In the genomic region with DNA sequence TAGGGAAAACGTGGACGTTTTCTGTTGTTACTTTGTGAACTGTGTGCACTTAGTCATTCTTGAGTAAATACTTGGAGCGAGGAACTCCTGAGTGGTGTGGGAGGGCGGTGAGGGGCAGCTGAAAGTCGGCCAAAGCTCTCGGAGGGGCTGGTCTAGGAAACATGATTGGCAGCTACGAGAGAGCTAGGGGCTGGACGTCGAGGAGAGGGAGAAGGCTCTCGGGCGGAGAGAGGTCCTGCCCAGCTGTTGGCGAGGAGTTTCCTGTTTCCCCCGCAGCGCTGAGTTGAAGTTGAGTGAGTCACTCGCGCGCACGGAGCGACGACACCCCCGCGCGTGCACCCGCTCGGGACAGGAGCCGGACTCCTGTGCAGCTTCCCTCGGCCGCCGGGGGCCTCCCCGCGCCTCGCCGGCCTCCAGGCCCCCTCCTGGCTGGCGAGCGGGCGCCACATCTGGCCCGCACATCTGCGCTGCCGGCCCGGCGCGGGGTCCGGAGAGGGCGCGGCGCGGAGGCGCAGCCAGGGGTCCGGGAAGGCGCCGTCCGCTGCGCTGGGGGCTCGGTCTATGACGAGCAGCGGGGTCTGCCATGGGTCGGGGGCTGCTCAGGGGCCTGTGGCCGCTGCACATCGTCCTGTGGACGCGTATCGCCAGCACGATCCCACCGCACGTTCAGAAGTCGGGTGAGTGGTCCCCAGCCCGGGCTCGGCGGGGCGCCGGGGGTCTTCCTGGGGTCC, we compare ENCODE assay signal across 8 cellular contexts. TPM values are rescaled to one million over a fixed set of nuclear protein-coding genes. Genes with fewer than 3 reads are reported as not detected.
DNase-seq lines count a peak whose midpoint lies in the region; ATAC-seq, FAIRE-seq and TF ChIP-seq lines count a peak whose summit lies in the region.

A gene (plus strand): TSS at position 301 of the 731 bp plus-strand sequence. CDS start 283 bp downstream, at position 584.

- intact Hi-C loops in Right ventricle myocardium inferior (cut with DNase I): loop anchor here (2.0 to 5.0 kb wide), 4 partner anchors 76 to 409 kb away; no protein-coding TSS in a partner anchor
- intact Hi-C loops in pancreas (cut with DNase I): no loop called here
- intact Hi-C loops in thyroid gland (cut with DNase I): loop anchor here (10.0 kb wide), 2 partner anchors 78 to 162 kb away; no protein-coding TSS in a partner anchor

- peak within 1 kb of the TSS; percentile 53 for H2AFZ ChIP-seq in SU-DHL-6 (ENCODE audit: low read depth, low read length, severe bottlenecking)

- peak in 1 of 2 donors; percentile 88 for TF ChIP-seq POLR2A in thyroid gland (IDR thresholded peaks at IDR 0.05)

- peak; percentile 80 for FAIRE-seq in pancreas (lab: Jason Lieb, UNC)

- no peaks in the 10 kb centered on the region for H3K27me3 Mint-ChIP-seq in activated naive CD8-positive, alpha-beta T cell treated with anti-CD3 and anti-CD28 coated beads for 36 hours

- H3K27ac Mint-ChIP-seq in activated naive CD8-positive, alpha-beta T cell treated with anti-CD3 and anti-CD28 coated beads for 36 hours: peak within 1 kb of the TSS; percentile 95

- peak within 1 kb of the TSS; percentile 97 for H3K9ac ChIP-seq in SU-DHL-6 (ENCODE audit: low read length)

- 0% methylated on average over 60 to 71 of the region's 71 CpGs for WGBS in pancreas, 2 donors
- WGBS in thyroid gland, 2 donors: 1% methylated on average over 18 to 31 of the region's 71 CpGs

- ATAC-seq in GM21528 (IDR thresholded peaks at IDR 0.05; ENCODE audit: low FRiP score, unreplicated experiment) (peak; percentile 79), Right ventricle myocardium inferior (peak; percentile 97), pancreas (peak; percentile 88 to 94 (median 90))

- H3K9me3 Mint-ChIP-seq in activated naive CD8-positive, alpha-beta T cell treated with anti-CD3 and anti-CD28 coated beads for 36 hours: peaks cover 4% of the 10 kb centered on the region

- H3K27me3 ChIP-seq in SU-DHL-6 (ENCODE audit: low read length): no peaks in the 10 kb centered on the region
- no peaks in the 10 kb centered on the region for H3K27me3 ChIP-seq in pancreas
- H3K27me3 ChIP-seq in thyroid gland: no peaks in the 10 kb centered on the region

- peaks cover 21% of the 10 kb centered on the region for H4K20me1 ChIP-seq in SU-DHL-6 (ENCODE audit: low read depth, low read length)

- H3K36me3 ChIP-seq in SU-DHL-6 (ENCODE audit: low read length): 0 out of 2 replicates have a peak, but pooled peaks cover 5% of the 10 kb centered on the region
- no peaks in the 10 kb centered on the region for H3K36me3 ChIP-seq in pancreas
- no peaks in the 10 kb centered on the region for H3K36me3 ChIP-seq in thyroid gland

- no peaks in the 10 kb centered on the region for H3K9me3 ChIP-seq in SU-DHL-6 (ENCODE audit: insufficient read depth, low read length)
- no peaks in the 10 kb centered on the region for H3K9me3 ChIP-seq in pancreas
- H3K9me3 ChIP-seq in thyroid gland: no peaks in the 10 kb centered on the region

- H3K27ac ChIP-seq in SU-DHL-6 (ENCODE audit: low read depth, low read length) (peak within 1 kb of the TSS; percentile 85), pancreas (peak within 1 kb of the TSS; percentile 94 to 98 (median 96)), thyroid gland (peak within 1 kb of the TSS; percentile 80 to 97 (median 95))

- H3F3A ChIP-seq in SU-DHL-6 (ENCODE audit: insufficient read depth): peaks cover 47% of the 10 kb centered on the region

- H3K4me2 ChIP-seq in SU-DHL-6 (ENCODE audit: low read depth, low read length, poor library complexity, severe bottlenecking): peak within 1 kb of the TSS; percentile 81

- H3K4me3 ChIP-seq in SU-DHL-6 (ENCODE audit: insufficient read depth, low read length, poor library complexity, severe bottlenecking) (peak within 1 kb of the TSS; percentile 90), pancreas (peak within 1 kb of the TSS; percentile 80 to 97 (median 91)), thyroid gland (replicated peaks in 1 of 3) (peak within 1 kb of the TSS; percentile 67 to 98 (median 78))

- H3K4me1 Mint-ChIP-seq in activated naive CD8-positive, alpha-beta T cell treated with anti-CD3 and anti-CD28 coated beads for 36 hours: peaks cover 57% of the 10 kb centered on the region

- DNase-seq in DMS79 (lab: John Stamatoyannopoulos, UW) (peak; percentile 39), HuH-7.5 (ENCODE audit: low spot score) (peak; percentile 87), Right ventricle myocardium inferior (ENCODE audit: missing footprints) (peak; percentile 98), pancreas (peak; percentile 89 to 96 (median 94)), thyroid gland (peak; percentile 96)
- DNase-seq in activated naive CD8-positive, alpha-beta T cell treated with anti-CD3 and anti-CD28 coated beads for 36 hours: peak; percentile 92

- peak within 1 kb of the TSS; percentile 91 for H3K4me3 Mint-ChIP-seq in activated naive CD8-positive, alpha-beta T cell treated with anti-CD3 and anti-CD28 coated beads for 36 hours

- peaks cover 44% of the 10 kb centered on the region for H3K79me2 ChIP-seq in SU-DHL-6 (ENCODE audit: insufficient read depth, low read length)

- H3K36me3 Mint-ChIP-seq in activated naive CD8-positive, alpha-beta T cell treated with anti-CD3 and anti-CD28 coated beads for 36 hours: peaks cover 45% of the 10 kb centered on the region

- peaks cover 7 to 35% (median 17%) of the 10 kb centered on the region in 3 donors for H3K4me1 ChIP-seq in pancreas
- peaks cover 8 to 9% of the 10 kb centered on the region in 2 donors for H3K4me1 ChIP-seq in thyroid gland

- no peak for TF ChIP-seq CTCF in SU-DHL-6 (IDR thresholded peaks at IDR 0.05; ENCODE audit: insufficient read depth, low read length, poor library complexity, severe bottlenecking)
- no peak for TF ChIP-seq CTCF in pancreas (IDR thresholded peaks at IDR 0.05)
- TF ChIP-seq CTCF in thyroid gland (IDR thresholded peaks at IDR 0.05): peak in 3 of 6 experiments; percentile 15 to 32 (median 26)

- H3K9me2 ChIP-seq in SU-DHL-6 (replicated peaks; ENCODE audit: insufficient read depth, low read length): no peaks in the 10 kb centered on the region

RNA-seq across cellular contexts. Expression of the gene that starts here (rescaled TPM):
- total RNA-seq in activated naive CD8-positive, alpha-beta T cell treated with anti-CD3 and anti-CD28 coated beads for 36 hours: 10 to 100 TPM; 64.1 to 65.1 TPM
- 186 TPM for total RNA-seq in Right ventricle myocardium inferior
- total RNA-seq in pancreas: 10 to 100 TPM; 27.6 to 60.8 (median 36.8) TPM
- polyA plus RNA-seq in pancreas: 10 to 100 TPM in 1 of 2 donors, 1 to 10 TPM in 1; 9.0 to 28.6 TPM
- 100 to 1,000 TPM; 120 to 418 (median 218) TPM for total RNA-seq in thyroid gland

Comparison
In these comparisons a context has a peak if more than half of its experiments do, and no peak if none do; other contexts are left out.
1. Peak in every context shown above with its lines: DNase-seq, ATAC-seq, H3K4me3 ChIP-seq and H3K27ac ChIP-seq.
2. DNase-seq: peak in every context shown above with its lines; median percentile 98 in Right ventricle myocardium inferior; 96 in thyroid gland; 94 in pancreas; 92 in activated naive CD8-positive, alpha-beta T cell treated with anti-CD3 and anti-CD28 coated beads for 36 hours; 87 in HuH-7.5; 39 in DMS79.
3. intact Hi-C loops: an anchor here in Right ventricle myocardium inferior (2.0 to 5.0 kb wide) and thyroid gland (10.0 kb wide); none called in pancreas.